In genomic region chr15:50260969-50261496, GRCh38 we compare ENCODE assay signal across 11 cellular contexts. TPM values are rescaled to one million over a fixed set of nuclear protein-coding genes. Genes with fewer than 3 reads are reported as not detected.
DNase-seq lines count a peak whose midpoint lies in the region; ATAC-seq and TF ChIP-seq lines count a peak whose summit lies in the region.
"Had no signal": no experiment of that assay in that cellular context is flagged by ENCODE, and none has a peak within 500 bp of the region (broad histone marks: within the 10 kb centered on the region; RNA-seq: fewer than 3 reads in every experiment).

No MANE protein-coding gene starts in this region.

- intact Hi-C loops in left lung (cut with DNase I) = no loop called here

- H3K4me1 ChIP-seq in left lung = peaks cover 0 to 34% of the 10 kb centered on the region in 2 donors

- H3K36me3 ChIP-seq in left lung = no peaks in the 10 kb centered on the region
- H3K36me3 ChIP-seq: cardiac muscle cell, neural progenitor cell had no signal

- no peaks in the 10 kb centered on the region for H3K9me3 ChIP-seq in left lung

- H3K4me3 ChIP-seq in left lung = no peak overlapping the region
- H3K4me3 ChIP-seq: cardiac muscle cell, hepatocyte, neural progenitor cell had no signal

- no peak for TF ChIP-seq CTCF in left lung (IDR thresholded peaks at IDR 0.05)

- peak; percentile 43 for ATAC-seq in GM18861 (IDR thresholded peaks at IDR 0.05; ENCODE audit: unreplicated experiment)
- ATAC-seq in GM21723 (IDR thresholded peaks at IDR 0.05; ENCODE audit: unreplicated experiment) = peak; percentile 47
- peak; percentile 21 for ATAC-seq in left lung

- no peak overlapping the region for H3K27ac ChIP-seq in left lung
- H3K27ac ChIP-seq: cardiac muscle cell, hepatocyte, neural progenitor cell had no signal

- H3K27me3 ChIP-seq in left lung = no peaks in the 10 kb centered on the region
- H3K27me3 ChIP-seq: hepatocyte, neural progenitor cell had no signal

- peak; percentile 39 for DNase-seq in KG1 (lab: John Stamatoyannopoulos, UW)
- DNase-seq in left lung = no peak
- no peak for DNase-seq in stimulated activated CD4-positive, alpha-beta T cell treated with anti-CD3 and anti-CD28 coated beads, Interleukin-2, amount 100 ng/mL, for 24 hours
- no peak for DNase-seq in cerebellar cortex (ENCODE audit: low spot score)
- no peak for DNase-seq in germinal center (ENCODE audit: low spot score)
- DNase-seq: IMR-90 had no signal

RNA-seq across cellular contexts. Expression of gene HDC, which starts 4.5 kb away (rescaled TPM):
- 1 to 10 TPM; 3.1 to 4.6 TPM for total RNA-seq in left lung
- total RNA-seq: cardiac muscle cell, hepatocyte, IMR-90 had no signal
